In the genomic region with DNA sequence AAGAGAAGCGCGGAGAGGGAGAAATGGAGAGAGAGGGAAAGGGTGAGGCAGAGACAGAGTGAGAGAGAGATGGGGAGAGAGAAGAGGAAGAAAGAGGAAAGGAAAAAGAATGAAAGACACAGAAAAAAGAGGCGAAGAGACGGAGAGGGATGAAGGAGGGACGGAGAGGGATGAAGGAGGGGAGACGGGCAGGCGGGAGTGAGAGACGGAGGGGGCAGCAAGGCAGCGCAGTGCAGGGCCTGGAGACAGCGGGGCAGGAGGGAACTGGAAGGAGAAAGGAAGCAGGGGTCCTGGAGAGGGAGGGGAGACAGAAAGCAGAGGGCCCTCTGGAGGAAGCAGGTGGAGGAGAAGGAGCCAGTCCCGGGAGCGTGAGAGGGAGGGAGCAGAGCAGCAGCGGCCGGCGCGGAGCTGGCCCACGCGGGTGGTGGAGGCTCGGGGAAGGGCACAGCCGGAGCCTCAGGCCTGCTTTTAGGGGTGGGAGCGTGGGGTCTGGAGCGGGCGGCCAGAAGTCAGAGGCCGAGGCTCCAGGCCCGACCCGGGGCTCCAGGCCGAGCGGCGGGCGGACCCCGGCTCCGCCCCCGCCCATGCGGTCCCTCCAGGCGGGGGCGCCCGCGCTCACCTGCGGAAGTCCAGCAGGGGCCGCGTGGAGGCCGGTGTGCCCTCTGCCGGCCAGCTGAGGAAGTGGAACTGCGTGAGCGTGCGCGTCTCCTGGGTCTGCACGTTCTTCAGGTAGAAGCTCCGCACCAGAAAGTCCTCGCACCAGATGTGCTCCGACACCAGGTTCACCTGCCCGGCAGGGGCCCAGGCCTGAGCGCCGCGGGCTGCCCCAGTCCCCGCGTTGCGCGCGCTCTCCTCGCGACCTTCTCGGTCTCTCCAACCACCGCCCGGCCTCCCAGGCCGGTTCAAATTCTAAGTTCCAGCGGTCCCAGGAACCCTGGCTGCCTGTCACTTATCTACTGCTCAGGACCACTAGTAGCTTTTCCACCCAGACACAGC, we compare ENCODE assay signal across 1 cellular context.
A peak's percentile ranks its signal among the peaks of the same experiment; 100 is the strongest.
TF ChIP-seq lines count a peak whose summit lies in the region.

No MANE protein-coding gene starts in this region.

TF ChIP-seq in WTC11, 78 proteins besides CTCF, POLR2A, EP300 and RAD21 (continued from another document and continues in another):
- TF ChIP-seq, protein P1, sequence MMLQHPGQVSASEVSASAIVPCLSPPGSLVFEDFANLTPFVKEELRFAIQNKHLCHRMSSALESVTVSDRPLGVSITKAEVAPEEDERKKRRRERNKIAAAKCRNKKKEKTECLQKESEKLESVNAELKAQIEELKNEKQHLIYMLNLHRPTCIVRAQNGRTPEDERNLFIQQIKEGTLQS (CRISPR knock-in tag; conservative IDR thresholded peaks at IDR 0.05) = no peak
- TF ChIP-seq ZNF317 (CRISPR knock-in tag; IDR thresholded peaks at IDR 0.05; ENCODE audit: borderline replicate concordance, low read depth) = no peak
- no peak for TF ChIP-seq TCF7 (CRISPR knock-in tag; IDR thresholded peaks at IDR 0.05; ENCODE audit: low read depth)
- no peak for TF ChIP-seq NR3C1 (CRISPR knock-in tag; conservative IDR thresholded peaks at IDR 0.05; ENCODE audit: low read depth)
- TF ChIP-seq TEAD4 (CRISPR knock-in tag; IDR thresholded peaks at IDR 0.05) = no peak
- TF ChIP-seq, protein P2, sequence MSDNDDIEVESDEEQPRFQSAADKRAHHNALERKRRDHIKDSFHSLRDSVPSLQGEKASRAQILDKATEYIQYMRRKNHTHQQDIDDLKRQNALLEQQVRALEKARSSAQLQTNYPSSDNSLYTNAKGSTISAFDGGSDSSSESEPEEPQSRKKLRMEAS (CRISPR knock-in tag; IDR thresholded peaks at IDR 0.05) = peak; percentile 93
- TF ChIP-seq, protein P3, sequence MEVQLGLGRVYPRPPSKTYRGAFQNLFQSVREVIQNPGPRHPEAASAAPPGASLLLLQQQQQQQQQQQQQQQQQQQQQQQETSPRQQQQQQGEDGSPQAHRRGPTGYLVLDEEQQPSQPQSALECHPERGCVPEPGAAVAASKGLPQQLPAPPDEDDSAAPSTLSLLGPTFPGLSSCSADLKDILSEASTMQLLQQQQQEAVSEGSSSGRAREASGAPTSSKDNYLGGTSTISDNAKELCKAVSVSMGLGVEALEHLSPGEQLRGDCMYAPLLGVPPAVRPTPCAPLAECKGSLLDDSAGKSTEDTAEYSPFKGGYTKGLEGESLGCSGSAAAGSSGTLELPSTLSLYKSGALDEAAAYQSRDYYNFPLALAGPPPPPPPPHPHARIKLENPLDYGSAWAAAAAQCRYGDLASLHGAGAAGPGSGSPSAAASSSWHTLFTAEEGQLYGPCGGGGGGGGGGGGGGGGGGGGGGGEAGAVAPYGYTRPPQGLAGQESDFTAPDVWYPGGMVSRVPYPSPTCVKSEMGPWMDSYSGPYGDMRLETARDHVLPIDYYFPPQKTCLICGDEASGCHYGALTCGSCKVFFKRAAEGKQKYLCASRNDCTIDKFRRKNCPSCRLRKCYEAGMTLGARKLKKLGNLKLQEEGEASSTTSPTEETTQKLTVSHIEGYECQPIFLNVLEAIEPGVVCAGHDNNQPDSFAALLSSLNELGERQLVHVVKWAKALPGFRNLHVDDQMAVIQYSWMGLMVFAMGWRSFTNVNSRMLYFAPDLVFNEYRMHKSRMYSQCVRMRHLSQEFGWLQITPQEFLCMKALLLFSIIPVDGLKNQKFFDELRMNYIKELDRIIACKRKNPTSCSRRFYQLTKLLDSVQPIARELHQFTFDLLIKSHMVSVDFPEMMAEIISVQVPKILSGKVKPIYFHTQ (CRISPR knock-in tag; IDR thresholded peaks at IDR 0.05) = no peak
- TF ChIP-seq, protein P4, sequence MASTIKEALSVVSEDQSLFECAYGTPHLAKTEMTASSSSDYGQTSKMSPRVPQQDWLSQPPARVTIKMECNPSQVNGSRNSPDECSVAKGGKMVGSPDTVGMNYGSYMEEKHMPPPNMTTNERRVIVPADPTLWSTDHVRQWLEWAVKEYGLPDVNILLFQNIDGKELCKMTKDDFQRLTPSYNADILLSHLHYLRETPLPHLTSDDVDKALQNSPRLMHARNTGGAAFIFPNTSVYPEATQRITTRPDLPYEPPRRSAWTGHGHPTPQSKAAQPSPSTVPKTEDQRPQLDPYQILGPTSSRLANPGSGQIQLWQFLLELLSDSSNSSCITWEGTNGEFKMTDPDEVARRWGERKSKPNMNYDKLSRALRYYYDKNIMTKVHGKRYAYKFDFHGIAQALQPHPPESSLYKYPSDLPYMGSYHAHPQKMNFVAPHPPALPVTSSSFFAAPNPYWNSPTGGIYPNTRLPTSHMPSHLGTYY (CRISPR knock-in tag; IDR thresholded peaks at IDR 0.05) = 0 out of 2 replicates have a peak, but pooled peaks have one; percentile 20
- TF ChIP-seq FOXK1 (CRISPR knock-in tag; IDR thresholded peaks at IDR 0.05) = peak; percentile 71; the same call in 1 of the 2 replicates
- TF ChIP-seq ZNF263 (CRISPR knock-in tag; IDR thresholded peaks at IDR 0.05; ENCODE audit: low read depth) = no peak
- TF ChIP-seq, protein P5, sequence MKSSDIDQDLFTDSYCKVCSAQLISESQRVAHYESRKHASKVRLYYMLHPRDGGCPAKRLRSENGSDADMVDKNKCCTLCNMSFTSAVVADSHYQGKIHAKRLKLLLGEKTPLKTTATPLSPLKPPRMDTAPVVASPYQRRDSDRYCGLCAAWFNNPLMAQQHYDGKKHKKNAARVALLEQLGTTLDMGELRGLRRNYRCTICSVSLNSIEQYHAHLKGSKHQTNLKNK (CRISPR knock-in tag; IDR thresholded peaks at IDR 0.05) = no peak
- TF ChIP-seq CREM (CRISPR knock-in tag; IDR thresholded peaks at IDR 0.05) = peak; percentile 53; the same call in 1 of the 2 replicates
- peak; percentile 15; the same call in 1 of the 2 replicates for TF ChIP-seq NFE2L1 (CRISPR knock-in tag; IDR thresholded peaks at IDR 0.05)
- TF ChIP-seq TP53 (CRISPR knock-in tag; IDR thresholded peaks at IDR 0.05) = peak; percentile 70; the same call in 1 of the 2 replicates
- peak; percentile 54; the same call in 1 of the 2 replicates for TF ChIP-seq TEAD1 (CRISPR knock-in tag; IDR thresholded peaks at IDR 0.05)
- no peak for TF ChIP-seq ELF4 (CRISPR knock-in tag; IDR thresholded peaks at IDR 0.05; ENCODE audit: low read depth)
- TF ChIP-seq ZNF219 (CRISPR knock-in tag; IDR thresholded peaks at IDR 0.05; ENCODE audit: borderline replicate concordance) = no peak
- TF ChIP-seq NFYB (CRISPR knock-in tag; conservative IDR thresholded peaks at IDR 0.05; ENCODE audit: low read depth) = no peak
- peak; percentile 27; the same call in 1 of the 2 replicates for TF ChIP-seq ZNF232 (CRISPR knock-in tag; IDR thresholded peaks at IDR 0.05)
- TF ChIP-seq, protein P6, sequence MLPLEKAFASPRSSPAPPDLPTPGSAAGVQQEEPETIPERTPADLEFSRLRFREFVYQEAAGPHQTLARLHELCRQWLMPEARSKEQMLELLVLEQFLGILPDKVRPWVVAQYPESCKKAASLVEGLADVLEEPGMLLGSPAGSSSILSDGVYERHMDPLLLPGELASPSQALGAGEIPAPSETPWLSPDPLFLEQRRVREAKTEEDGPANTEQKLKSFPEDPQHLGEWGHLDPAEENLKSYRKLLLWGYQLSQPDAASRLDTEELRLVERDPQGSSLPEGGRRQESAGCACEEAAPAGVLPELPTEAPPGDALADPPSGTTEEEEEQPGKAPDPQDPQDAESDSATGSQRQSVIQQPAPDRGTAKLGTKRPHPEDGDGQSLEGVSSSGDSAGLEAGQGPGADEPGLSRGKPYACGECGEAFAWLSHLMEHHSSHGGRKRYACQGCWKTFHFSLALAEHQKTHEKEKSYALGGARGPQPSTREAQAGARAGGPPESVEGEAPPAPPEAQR (CRISPR knock-in tag; IDR thresholded peaks at IDR 0.05) = no peak
- TF ChIP-seq, protein P7, sequence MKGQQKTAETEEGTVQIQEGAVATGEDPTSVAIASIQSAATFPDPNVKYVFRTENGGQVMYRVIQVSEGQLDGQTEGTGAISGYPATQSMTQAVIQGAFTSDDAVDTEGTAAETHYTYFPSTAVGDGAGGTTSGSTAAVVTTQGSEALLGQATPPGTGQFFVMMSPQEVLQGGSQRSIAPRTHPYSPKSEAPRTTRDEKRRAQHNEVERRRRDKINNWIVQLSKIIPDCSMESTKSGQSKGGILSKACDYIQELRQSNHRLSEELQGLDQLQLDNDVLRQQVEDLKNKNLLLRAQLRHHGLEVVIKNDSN (CRISPR knock-in tag; IDR thresholded peaks at IDR 0.05) = no peak; the same call in 1 of the 2 replicates
- TF ChIP-seq, protein P8, sequence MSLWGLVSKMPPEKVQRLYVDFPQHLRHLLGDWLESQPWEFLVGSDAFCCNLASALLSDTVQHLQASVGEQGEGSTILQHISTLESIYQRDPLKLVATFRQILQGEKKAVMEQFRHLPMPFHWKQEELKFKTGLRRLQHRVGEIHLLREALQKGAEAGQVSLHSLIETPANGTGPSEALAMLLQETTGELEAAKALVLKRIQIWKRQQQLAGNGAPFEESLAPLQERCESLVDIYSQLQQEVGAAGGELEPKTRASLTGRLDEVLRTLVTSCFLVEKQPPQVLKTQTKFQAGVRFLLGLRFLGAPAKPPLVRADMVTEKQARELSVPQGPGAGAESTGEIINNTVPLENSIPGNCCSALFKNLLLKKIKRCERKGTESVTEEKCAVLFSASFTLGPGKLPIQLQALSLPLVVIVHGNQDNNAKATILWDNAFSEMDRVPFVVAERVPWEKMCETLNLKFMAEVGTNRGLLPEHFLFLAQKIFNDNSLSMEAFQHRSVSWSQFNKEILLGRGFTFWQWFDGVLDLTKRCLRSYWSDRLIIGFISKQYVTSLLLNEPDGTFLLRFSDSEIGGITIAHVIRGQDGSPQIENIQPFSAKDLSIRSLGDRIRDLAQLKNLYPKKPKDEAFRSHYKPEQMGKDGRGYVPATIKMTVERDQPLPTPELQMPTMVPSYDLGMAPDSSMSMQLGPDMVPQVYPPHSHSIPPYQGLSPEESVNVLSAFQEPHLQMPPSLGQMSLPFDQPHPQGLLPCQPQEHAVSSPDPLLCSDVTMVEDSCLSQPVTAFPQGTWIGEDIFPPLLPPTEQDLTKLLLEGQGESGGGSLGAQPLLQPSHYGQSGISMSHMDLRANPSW (CRISPR knock-in tag; conservative IDR thresholded peaks at IDR 0.05; ENCODE audit: low read depth) = no peak; the same call in 1 of the 2 replicates
- TF ChIP-seq, protein P9, sequence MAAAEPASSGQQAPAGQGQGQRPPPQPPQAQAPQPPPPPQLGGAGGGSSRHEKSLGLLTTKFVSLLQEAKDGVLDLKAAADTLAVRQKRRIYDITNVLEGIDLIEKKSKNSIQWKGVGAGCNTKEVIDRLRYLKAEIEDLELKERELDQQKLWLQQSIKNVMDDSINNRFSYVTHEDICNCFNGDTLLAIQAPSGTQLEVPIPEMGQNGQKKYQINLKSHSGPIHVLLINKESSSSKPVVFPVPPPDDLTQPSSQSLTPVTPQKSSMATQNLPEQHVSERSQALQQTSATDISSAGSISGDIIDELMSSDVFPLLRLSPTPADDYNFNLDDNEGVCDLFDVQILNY (CRISPR knock-in tag; IDR thresholded peaks at IDR 0.05) = 0 out of 2 replicates have a peak, but pooled peaks have one; percentile 37
- TF ChIP-seq SOX15 (CRISPR knock-in tag; IDR thresholded peaks at IDR 0.05) = no peak
- TF ChIP-seq NR1H2 (CRISPR knock-in tag; IDR thresholded peaks at IDR 0.05) = no peak
- TF ChIP-seq, protein P10, sequence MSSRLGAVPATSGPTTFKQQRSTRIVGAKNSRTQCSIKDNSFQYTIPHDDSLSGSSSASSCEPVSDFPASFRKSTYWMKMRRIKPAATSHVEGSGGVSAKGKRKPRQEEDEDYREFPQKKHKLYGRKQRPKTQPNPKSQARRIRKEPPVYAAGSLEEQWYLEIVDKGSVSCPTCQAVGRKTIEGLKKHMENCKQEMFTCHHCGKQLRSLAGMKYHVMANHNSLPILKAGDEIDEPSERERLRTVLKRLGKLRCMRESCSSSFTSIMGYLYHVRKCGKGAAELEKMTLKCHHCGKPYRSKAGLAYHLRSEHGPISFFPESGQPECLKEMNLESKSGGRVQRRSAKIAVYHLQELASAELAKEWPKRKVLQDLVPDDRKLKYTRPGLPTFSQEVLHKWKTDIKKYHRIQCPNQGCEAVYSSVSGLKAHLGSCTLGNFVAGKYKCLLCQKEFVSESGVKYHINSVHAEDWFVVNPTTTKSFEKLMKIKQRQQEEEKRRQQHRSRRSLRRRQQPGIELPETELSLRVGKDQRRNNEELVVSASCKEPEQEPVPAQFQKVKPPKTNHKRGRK (CRISPR knock-in tag; IDR thresholded peaks at IDR 0.05; ENCODE audit: borderline replicate concordance) = peak; percentile 93; the same call in 1 of the 2 replicates
- TF ChIP-seq KAT7 (CRISPR knock-in tag; IDR thresholded peaks at IDR 0.05; ENCODE audit: borderline replicate concordance) = peak; percentile 63; the same call in 1 of the 2 replicates
- TF ChIP-seq OVOL2 (CRISPR knock-in tag; IDR thresholded peaks at IDR 0.05; ENCODE audit: borderline replicate concordance) = no peak
- TF ChIP-seq, protein P11, sequence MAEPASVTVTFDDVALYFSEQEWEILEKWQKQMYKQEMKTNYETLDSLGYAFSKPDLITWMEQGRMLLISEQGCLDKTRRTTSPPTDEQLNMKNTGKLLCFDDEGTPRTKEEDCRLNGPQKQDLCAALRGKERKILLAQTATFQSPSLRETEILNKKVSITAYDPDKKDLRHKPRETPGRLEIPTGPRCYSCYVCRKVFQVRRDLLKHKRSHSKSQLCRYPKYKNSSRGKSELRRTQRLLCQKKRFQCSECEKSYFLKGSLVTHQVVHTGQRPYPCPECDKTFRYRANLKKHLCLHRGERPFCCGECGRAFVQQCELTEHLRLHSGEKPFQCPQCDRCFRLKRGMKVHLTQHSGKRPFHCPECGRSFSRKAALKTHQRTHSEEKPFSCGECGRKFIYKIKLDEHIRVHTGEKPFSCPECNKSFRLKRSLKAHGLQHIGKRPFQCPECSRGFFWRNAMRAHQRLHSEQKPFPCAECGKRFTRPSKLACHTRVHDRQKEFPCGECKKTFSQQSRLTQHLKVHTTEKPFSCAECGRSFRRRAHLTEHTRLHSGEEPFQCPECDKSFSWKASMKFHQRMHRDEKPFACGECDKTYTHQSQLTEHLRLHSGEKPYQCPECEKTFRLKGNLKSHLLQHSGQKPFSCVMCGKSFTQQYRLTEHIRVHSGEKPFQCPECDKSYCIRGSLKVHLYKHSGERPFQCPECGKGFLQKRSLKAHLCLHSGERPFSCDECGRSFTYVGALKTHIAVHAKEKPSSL (CRISPR knock-in tag; conservative IDR thresholded peaks at IDR 0.05) = no peak
